ENCODE assay signal across 14 cellular contexts in the genomic region with DNA sequence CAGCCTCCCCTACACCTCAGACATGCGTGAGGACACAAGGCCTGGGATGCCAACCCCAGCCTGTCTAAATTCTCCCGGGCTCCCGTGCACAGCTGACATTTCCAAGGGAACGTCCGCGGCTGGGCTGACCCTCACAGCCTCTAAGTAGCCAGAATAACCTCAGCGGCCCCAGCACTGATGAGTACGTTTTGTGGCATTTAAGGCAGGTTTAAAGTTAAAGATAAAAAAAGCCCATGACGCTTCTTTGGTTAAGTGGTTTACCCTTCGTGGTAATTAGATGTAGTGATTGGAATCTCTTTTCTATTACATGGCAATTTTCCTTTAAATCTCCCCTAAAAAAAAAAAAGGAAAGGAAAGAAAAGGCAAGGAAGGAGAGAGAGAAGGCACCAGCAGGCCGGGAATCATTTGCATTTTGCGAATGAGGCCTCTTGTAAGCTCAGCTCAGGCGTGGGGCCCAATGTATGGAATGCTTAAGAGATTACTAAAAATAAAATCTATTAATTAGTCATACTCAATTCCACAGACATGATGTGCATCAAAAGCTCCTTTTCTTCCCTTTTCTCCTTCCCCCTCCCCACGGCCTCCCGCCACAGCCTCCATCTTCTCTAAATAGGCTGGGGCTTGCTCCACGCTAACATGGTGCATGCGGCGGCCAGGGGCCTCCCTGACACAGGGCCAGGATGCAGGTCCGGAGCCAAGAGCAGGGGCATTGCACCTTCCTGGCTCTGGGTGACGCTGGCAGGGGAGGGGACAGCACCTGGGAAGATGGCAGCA. TPM values are rescaled to one million over a fixed set of nuclear protein-coding genes. Genes with fewer than 3 reads are reported as not detected.
DNase-seq lines count a peak whose midpoint lies in the region; ATAC-seq, FAIRE-seq and TF ChIP-seq lines count a peak whose summit lies in the region.
"Had no signal": no experiment of that assay in that cellular context is flagged by ENCODE, and none has a peak within 500 bp of the region (broad histone marks: within the 10 kb centered on the region; RNA-seq: fewer than 3 reads in every experiment).

No MANE protein-coding gene starts in this region.

- H3K4me1 ChIP-seq in HUES64 (ENCODE audit: insufficient read depth, low read length) (peaks cover 24% of the 10 kb centered on the region), heart left ventricle (peaks cover 0 to 23% (median 5%) of the 10 kb centered on the region in 12 donors)

- H3K36me3 ChIP-seq in HUES64 (ENCODE audit: insufficient read depth, low read length) (no peaks in the 10 kb centered on the region), bronchial epithelial cell (ENCODE audit: control insufficient read depth, insufficient read depth, low read length) (no peaks in the 10 kb centered on the region), heart left ventricle (no peaks in the 10 kb centered on the region)
- H3K36me3 ChIP-seq: ascending aorta, transverse colon had no signal

- DNase-seq in AG10803 (ENCODE audit: low read depth) = peak; percentile 82
- DNase-seq in bronchial epithelial cell (ENCODE audit: low read depth) = peak; percentile 43
- DNase-seq in heart left ventricle = no peak
- DNase-seq in Right ventricle myocardium superior = no peak
- DNase-seq in NOMO-1 treated with DMSO at 0.1 percent for 48 hours (lab: John Stamatoyannopoulos, UW; ENCODE audit: unreplicated experiment) = no peak
- DNase-seq in Calu3 = no peak
- DNase-seq: activated CD4-positive, alpha-beta T cell treated with anti-CD3 and anti-CD28 coated beads, Interleukin-2, amount 50 U/mL, for 1 hour; NCI-H1048; stimulated activated CD4-positive, alpha-beta T cell treated with anti-CD3 and anti-CD28 coated beads, Interleukin-4, amount 100 ng/mL, for 1 hour; transverse colon had no signal

- H3K9me3 Mint-ChIP-seq in nephron (no peaks in the 10 kb centered on the region), Calu3 (ENCODE audit: low read depth, unreplicated experiment) (no peaks in the 10 kb centered on the region)

- H3K4me1 Mint-ChIP-seq in nephron (peaks cover 45% of the 10 kb centered on the region), Calu3 (ENCODE audit: low read depth, unreplicated experiment) (no peaks in the 10 kb centered on the region)

- CTCF ChIA-PET in Calu3 (lab: Charles Lee) = interaction anchor here (0.7 kb wide), 2 partner anchors 47 to 401 kb away, joined by 3 read pairs; no protein-coding TSS in a partner anchor

- WGBS in HUES64 = 61% methylated on average over 18 of the region's 20 CpGs
- WGBS in heart left ventricle, 4 donors = 84 to 89% (median 86%) methylated on average over 19 to 20 of the region's 20 CpGs

- no peak for TF ChIP-seq POLR2A in heart left ventricle (IDR thresholded peaks at IDR 0.05)

- ATAC-seq in heart left ventricle (no peak), Right ventricle myocardium superior (ENCODE audit: poor library complexity) (no peak)
- ATAC-seq: gastroesophageal sphincter had no signal

- H3K27ac Mint-ChIP-seq in nephron (peak overlapping the region in 2 of 3 experiments; percentile 64 to 82), Calu3 (ENCODE audit: unreplicated experiment) (no peak overlapping the region)

- peaks cover 3% of the 10 kb centered on the region for H3K27me3 Mint-ChIP-seq in nephron (ENCODE audit: low read depth)
- no peaks in the 10 kb centered on the region for H3K27me3 Mint-ChIP-seq in Calu3 (ENCODE audit: unreplicated experiment)

- FAIRE-seq in bronchial epithelial cell (lab: Jason Lieb, UNC) = no peak

- BruUV-seq in Calu3 (replicated peaks; lab: Mats Ljungman, UMichigan) = no TSS peak

- 0 out of 2 replicates have a peak overlapping the region, but pooled peaks have one; percentile 16 for H3K9ac ChIP-seq in HUES64 (ENCODE audit: low read depth, low read length)

- intact Hi-C loops in heart left ventricle (cut with DNase I) (loop anchor here in 1 of 10 donors (10.0 kb wide), 1 partner anchor 67 kb away; no protein-coding TSS in a partner anchor), Right ventricle myocardium superior (cut with DNase I) (no loop called here), Calu3 (cut with micrococcal nuclease; ENCODE audit: unreplicated experiment) (no loop called here)

- H3K9me3 ChIP-seq in HUES64 (ENCODE audit: insufficient read depth, low read depth, low read length) = no peaks in the 10 kb centered on the region
- no peaks in the 10 kb centered on the region for H3K9me3 ChIP-seq in heart left ventricle
- H3K9me3 ChIP-seq: ascending aorta, gastroesophageal sphincter, transverse colon had no signal

- TF ChIP-seq CTCF in AG10803 (conservative IDR thresholded peaks at IDR 0.05; ENCODE audit: low read length) (no peak), bronchial epithelial cell (IDR thresholded peaks at IDR 0.05; ENCODE audit: insufficient read depth, low read length, severe bottlenecking) (no peak), nephron (IDR thresholded peaks at IDR 0.05; ENCODE audit: unreplicated experiment in 3 of 3) (no peak), heart left ventricle (IDR thresholded peaks at IDR 0.05) (no peak), Calu3 (IDR thresholded peaks at IDR 0.05; ENCODE audit: unreplicated experiment) (no peak)

- H3K36me3 Mint-ChIP-seq in nephron (ENCODE audit: low read depth) (peaks cover 6% of the 10 kb centered on the region), Calu3 (ENCODE audit: insufficient read depth, unreplicated experiment) (peaks cover 11% of the 10 kb centered on the region)

- H3K4me3 Mint-ChIP-seq in nephron = no peak overlapping the region
- no peak overlapping the region for H3K4me3 Mint-ChIP-seq in Calu3 (ENCODE audit: low read depth, unreplicated experiment)

- no peak overlapping the region for H3K4me3 ChIP-seq in AG10803 (ENCODE audit: low read length)
- no peak overlapping the region for H3K4me3 ChIP-seq in HUES64 (ENCODE audit: low read length)
- no peak overlapping the region for H3K4me3 ChIP-seq in bronchial epithelial cell (ENCODE audit: low read depth, low read length)
- no peak overlapping the region for H3K4me3 ChIP-seq in heart left ventricle
- H3K4me3 ChIP-seq: ascending aorta, gastroesophageal sphincter, transverse colon had no signal

- H3K27me3 ChIP-seq in HUES64 (ENCODE audit: insufficient read depth, low read length) (no peaks in the 10 kb centered on the region), bronchial epithelial cell (ENCODE audit: control insufficient read depth, insufficient read depth, low read length) (no peaks in the 10 kb centered on the region), heart left ventricle (no peaks in the 10 kb centered on the region)
- H3K27me3 ChIP-seq: ascending aorta, gastroesophageal sphincter, transverse colon had no signal

- H3K27ac ChIP-seq in HUES64 (ENCODE audit: low read depth, low read length) (no peak overlapping the region), heart left ventricle (peak overlapping the region in 2 of 12 donors; percentile 3 to 71)
- H3K27ac ChIP-seq: ascending aorta, gastroesophageal sphincter had no signal

RNA-seq across cellular contexts. Expression of a gene that starts 44.1 kb away (rescaled TPM):
- polyA plus RNA-seq in HUES64 (2013, experiment 1 of 2) = 5.2 TPM
- polyA plus RNA-seq in HUES64 (2013, experiment 2 of 2) = 16.1 TPM
- total RNA-seq in bronchial epithelial cell (17.9 and 21.4 TPM in 2 replicates), heart left ventricle (100 to 1,000 TPM in 6 of 9 donors, 10 to 100 TPM in 3; 61.3 to 166 (median 116) TPM), Right ventricle myocardium superior (124 TPM), Calu3 (2022) (35.7 and 38.0 TPM in 2 replicates)
- 100 to 1,000 TPM in 1 of 2 donors, 10 to 100 TPM in 1; 48.9 to 287 TPM for polyA plus RNA-seq in heart left ventricle

Comparison
In these comparisons a context has a peak if more than half of its experiments do, and no peak if none do; other contexts are left out.
1. DNase-seq: peak in AG10803 (single experiment) and bronchial epithelial cell (single experiment); none in heart left ventricle (0 of 5), Right ventricle myocardium superior (single experiment), NOMO-1 treated with DMSO at 0.1 percent for 48 hours (single experiment) and Calu3 (single experiment).